Comparison of ENCODE assay signal across 8 cellular contexts in the genomic region with DNA sequence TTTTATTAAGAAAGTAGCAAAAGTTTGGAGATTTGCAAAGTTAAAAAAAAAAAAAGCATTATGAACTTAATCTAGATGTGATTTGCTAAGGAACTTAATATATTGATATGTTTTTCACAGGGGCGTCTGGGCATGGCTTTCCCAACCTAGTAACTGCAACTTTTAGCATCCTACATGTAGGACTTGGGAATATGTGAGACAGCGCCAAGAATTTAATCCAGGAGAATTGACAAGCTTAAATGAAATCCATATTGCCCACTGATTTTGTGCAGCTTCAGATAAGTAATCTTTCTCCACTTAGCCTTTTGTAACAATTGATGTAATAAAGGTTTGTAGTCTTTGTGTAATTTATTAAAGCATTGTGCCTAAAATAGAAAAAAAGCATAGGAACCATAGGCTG. TPM values are rescaled to one million over a fixed set of nuclear protein-coding genes. Genes with fewer than 3 reads are reported as not detected.
A peak's percentile ranks its signal among the peaks of the same experiment; 100 is the strongest.
DNase-seq lines count a peak whose midpoint lies in the region; ATAC-seq and TF ChIP-seq lines count a peak whose summit lies in the region.

No MANE protein-coding gene starts in this region.

- no peak for TF ChIP-seq EP300 in upper lobe of left lung (IDR thresholded peaks at IDR 0.05)

- H3K4me1 ChIP-seq in right lobe of liver (peaks cover 0 to 9% (median 4%) of the 10 kb centered on the region in 4 donors), upper lobe of left lung (peaks cover 32 to 42% (median 39%) of the 10 kb centered on the region in 4 donors)

- H3K4me3 Mint-ChIP-seq in activated naive CD4-positive, alpha-beta T cell treated with anti-CD3 and anti-CD28 coated beads, Interleukin-2, amount 10 ng/mL, durations not matched to agents 7 days and 5 days = peak overlapping the region; percentile 82

- ATAC-seq in right lobe of liver (no peak), upper lobe of left lung (ENCODE audit: low FRiP score in 2 of 2) (no peak), HG03039 (IDR thresholded peaks at IDR 0.05; ENCODE audit: unreplicated experiment) (no peak)

- peak overlapping the region; percentile 100 for H3K27ac Mint-ChIP-seq in activated naive CD4-positive, alpha-beta T cell treated with anti-CD3 and anti-CD28 coated beads, Interleukin-2, amount 10 ng/mL, durations not matched to agents 7 days and 5 days

- no peaks in the 10 kb centered on the region for H3K27me3 ChIP-seq in right lobe of liver
- no peaks in the 10 kb centered on the region for H3K27me3 ChIP-seq in upper lobe of left lung

- no peak for TF ChIP-seq CTCF in astrocyte of the cerebellum (IDR thresholded peaks at IDR 0.05; ENCODE audit: low read depth, low read length, missing control alignments)
- TF ChIP-seq CTCF in right lobe of liver (IDR thresholded peaks at IDR 0.05) = no peak
- TF ChIP-seq CTCF in upper lobe of left lung (IDR thresholded peaks at IDR 0.05) = no peak

- H3K27ac ChIP-seq in right lobe of liver (peak overlapping the region; percentile 99 to 100 (median 100)), upper lobe of left lung (peak overlapping the region; percentile 99 to 100 (median 100))

- peaks cover 47% of the 10 kb centered on the region for H3K36me3 Mint-ChIP-seq in activated naive CD4-positive, alpha-beta T cell treated with anti-CD3 and anti-CD28 coated beads, Interleukin-2, amount 10 ng/mL, durations not matched to agents 7 days and 5 days

- H3K9me3 ChIP-seq in right lobe of liver (no peaks in the 10 kb centered on the region), upper lobe of left lung (no peaks in the 10 kb centered on the region)

- H3K4me3 ChIP-seq in astrocyte of the cerebellum (ENCODE audit: low read depth, low read length) (peak overlapping the region; percentile 73), right lobe of liver (peak overlapping the region; percentile 92 to 96 (median 94)), upper lobe of left lung (peak overlapping the region; percentile 88 to 93 (median 90))

- DNase-seq in activated naive CD4-positive, alpha-beta T cell treated with anti-CD3 and anti-CD28 coated beads, Interleukin-2, amount 10 ng/mL, durations not matched to agents 7 days and 5 days = no peak
- no peak for DNase-seq in activated naive CD4-positive, alpha-beta T cell treated with Interleukin-2 at 50 U/mL for 16 hours
- DNase-seq in astrocyte of the cerebellum (ENCODE audit: low read depth) (no peak), right lobe of liver (no peak), upper lobe of left lung (no peak), hepatic stellate cell (ENCODE audit: low spot score) (no peak)
- DNase-seq in activated CD4-positive, CD25-positive, alpha-beta regulatory T cell (lab: John Stamatoyannopoulos, UW) = no peak

- CTCF ChIA-PET in activated naive CD4-positive, alpha-beta T cell treated with anti-CD3 and anti-CD28 coated beads, Interleukin-2, amount 10 ng/mL, durations not matched to agents 7 days and 5 days (lab: Charles Lee) = interaction anchor here (1.2 kb wide), 1 partner anchor 173 kb away, joined by 3 read pairs; no protein-coding TSS in a partner anchor

- H3K4me1 Mint-ChIP-seq in activated naive CD4-positive, alpha-beta T cell treated with anti-CD3 and anti-CD28 coated beads, Interleukin-2, amount 10 ng/mL, durations not matched to agents 7 days and 5 days = peaks cover 42% of the 10 kb centered on the region

- in situ Hi-C loops in astrocyte of the cerebellum (cut with HindIII; ENCODE audit: low sequenced_read_pairs) = no loop called here

- H3K27me3 Mint-ChIP-seq in activated naive CD4-positive, alpha-beta T cell treated with anti-CD3 and anti-CD28 coated beads, Interleukin-2, amount 10 ng/mL, durations not matched to agents 7 days and 5 days = peaks cover 8% of the 10 kb centered on the region

- WGBS in right lobe of liver (ENCODE audit: insufficient coverage, low coverage, low lambda C conversion rate, missing lambda C conversion rate) = 15% methylated on average over 2 of the region's 2 CpGs
- WGBS in upper lobe of left lung, 2 donors = 23 to 24% methylated on average over 2 of the region's 2 CpGs

- TF ChIP-seq POLR2A in right lobe of liver (IDR thresholded peaks at IDR 0.05) (no peak), upper lobe of left lung (IDR thresholded peaks at IDR 0.05) (no peak)

- peaks cover 0 to 6% (median 0%) of the 10 kb centered on the region in 4 donors for H3K36me3 ChIP-seq in right lobe of liver
- H3K36me3 ChIP-seq in upper lobe of left lung = peaks cover 0 to 12% (median 2%) of the 10 kb centered on the region in 4 donors

- H3K9me3 Mint-ChIP-seq in activated naive CD4-positive, alpha-beta T cell treated with anti-CD3 and anti-CD28 coated beads, Interleukin-2, amount 10 ng/mL, durations not matched to agents 7 days and 5 days = no peaks in the 10 kb centered on the region

- intact Hi-C loops in right lobe of liver (cut with DNase I) = no loop called here

RNA-seq across cellular contexts. Expression of a gene that starts 1.0 kb away (rescaled TPM):
- total RNA-seq in right lobe of liver = 10 to 100 TPM in 2 of 6 experiments, 1 to 10 TPM in 4; 5.4 to 10.5 (median 9.4) TPM
- total RNA-seq in upper lobe of left lung = 10 to 100 TPM in 4 of 6 donors, 1 to 10 TPM in 2; 7.3 to 22.5 (median 14.4) TPM
